Comparison of ENCODE assay signal across 23 cellular contexts in the genomic region with DNA sequence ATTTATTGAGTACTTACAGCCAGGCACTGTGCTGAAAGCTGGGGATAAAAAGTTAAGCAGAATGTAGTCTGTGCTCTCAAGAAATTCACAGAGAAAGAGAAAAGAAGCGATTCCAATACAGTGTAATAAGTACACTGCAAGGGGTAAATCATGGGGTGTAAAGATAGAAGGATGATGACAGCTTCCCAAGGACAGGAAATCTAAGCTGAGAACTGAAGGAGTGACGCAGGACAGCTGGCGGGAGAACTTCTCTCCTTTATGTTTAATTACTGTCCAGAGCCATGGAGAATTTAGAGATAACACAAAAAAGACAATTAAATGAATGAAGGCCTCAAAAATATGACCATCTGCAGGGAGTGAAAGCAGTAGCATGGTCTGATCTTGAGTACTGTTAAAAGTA. TPM values are rescaled to one million over a fixed set of nuclear protein-coding genes. Genes with fewer than 3 reads are reported as not detected.
"Had no signal": no experiment of that assay in that cellular context is flagged by ENCODE, and none has a peak within 500 bp of the region (broad histone marks: within the 10 kb centered on the region; RNA-seq: fewer than 3 reads in every experiment).

No MANE protein-coding gene starts in this region.

- H3K9me3 Mint-ChIP-seq: activated naive CD8-positive, alpha-beta T cell treated with anti-CD3 and anti-CD28 coated beads for 36 hours; natural killer cell treated with Interleukin-12 subunit alpha and Interleukin-12 subunit beta and Interleukin-15 and Interleukin-18, amount 100 ng/mL, for 72 hours had no signal

- ATAC-seq: activated CD4-positive, CD25-positive, alpha-beta regulatory T cell treated with anti-CD3 and anti-CD28 coated beads, Interleukin-2, amount 50 U/mL, for 24 hours; left ventricle myocardium superior; natural killer cell treated with Interleukin-12 subunit alpha and Interleukin-12 subunit beta and Interleukin-15 and Interleukin-18, amount 100 ng/mL, for 72 hours had no signal

- H3K27me3 ChIP-seq: vagina had no signal

- H3K27ac Mint-ChIP-seq: activated naive CD8-positive, alpha-beta T cell treated with anti-CD3 and anti-CD28 coated beads for 36 hours; activated T-helper 1 cell treated with anti-CD3 and anti-CD28 coated beads, Interleukin-12 subunit alpha, Interleukin-12 subunit beta, Interleukin-2, Interleukin-4 antibody, amounts not matched to agents 30 ng/mL and 10 ng/mL and 1 ng/mL, durations not matched to agents 14 hours and 24 hours and 36 hours; natural killer cell treated with Interleukin-12 subunit alpha and Interleukin-12 subunit beta and Interleukin-15 and Interleukin-18, amount 100 ng/mL, for 72 hours had no signal

- DNase-seq: activated CD4-positive, alpha-beta T cell treated with anti-CD3 and anti-CD28 coated beads, Interleukin-2, amount 50 U/mL, for 1 hour; activated naive CD8-positive, alpha-beta T cell treated with anti-CD3 and anti-CD28 coated beads for 36 hours; cerebellar nuclear complex; dermis blood vessel endothelial cell; hippocampal formation; left ventricle myocardium superior; mesenchymal stem cell; nucleus accumbens; posterior cingulate gyrus; small intestine; stimulated activated CD4-positive, alpha-beta T cell treated with anti-CD3 and anti-CD28 coated beads, Interleukin-4, amount 100 ng/mL, for 24 hours; transverse colon had no signal

- H3K27ac ChIP-seq: epithelial cell of prostate, transverse colon, vagina had no signal

- H3K36me3 Mint-ChIP-seq: activated naive CD8-positive, alpha-beta T cell treated with anti-CD3 and anti-CD28 coated beads for 36 hours had no signal

- H3K9me3 ChIP-seq: transverse colon, vagina had no signal

- FAIRE-seq: frontal cortex, keratinocyte, small intestine had no signal

- H3K4me3 Mint-ChIP-seq: activated naive CD8-positive, alpha-beta T cell treated with anti-CD3 and anti-CD28 coated beads for 36 hours; activated T-helper 1 cell treated with anti-CD3 and anti-CD28 coated beads, Interleukin-12 subunit alpha, Interleukin-12 subunit beta, Interleukin-2, Interleukin-4 antibody, amounts not matched to agents 30 ng/mL and 10 ng/mL and 1 ng/mL, durations not matched to agents 14 hours and 24 hours and 36 hours; natural killer cell treated with Interleukin-12 subunit alpha and Interleukin-12 subunit beta and Interleukin-15 and Interleukin-18, amount 100 ng/mL, for 72 hours had no signal

- H3K36me3 ChIP-seq: transverse colon, vagina had no signal

- H3K4me3 ChIP-seq: transverse colon, vagina had no signal

RNA-seq across cellular contexts. Expression of gene C7orf33, which starts 34.8 kb away (rescaled TPM):
- total RNA-seq: activated CD8-positive, alpha-beta memory T cell treated with anti-CD3 and anti-CD28 coated beads for 36 hours; activated naive CD8-positive, alpha-beta T cell treated with anti-CD3 and anti-CD28 coated beads for 36 hours; activated T-helper 1 cell treated with anti-CD3 and anti-CD28 coated beads, Interleukin-12 subunit alpha, Interleukin-12 subunit beta, Interleukin-2, Interleukin-4 antibody, amounts not matched to agents 30 ng/mL and 10 ng/mL and 1 ng/mL, durations not matched to agents 14 hours and 24 hours and 36 hours; dermis blood vessel endothelial cell; fibroblast of lung; frontal cortex; left ventricle myocardium superior; mucosa of gallbladder; natural killer cell treated with Interleukin-12 subunit alpha and Interleukin-12 subunit beta and Interleukin-15 and Interleukin-18, amount 100 ng/mL, for 72 hours; subcutaneous adipose tissue; transverse colon; vagina had no signal
- polyA plus RNA-seq: fibroblast of lung, keratinocyte, small intestine had no signal
